ENCODE assay signal across 8 cellular contexts in genomic region chr19:35495107-35496064, GRCh38.
DNase-seq lines count a peak whose midpoint lies in the region.

No MANE protein-coding gene starts in this region.

- DNase-seq in SIG-M5 treated with dmso at 0.1 percent for 504 hours (lab: John Stamatoyannopoulos, UW; ENCODE audit: unreplicated experiment) (peak; percentile 43), SIG-M5 (lab: John Stamatoyannopoulos, UW) (no peak), NCI-H1105 treated with DMSO at 0.1 percent for 48 hours (lab: John Stamatoyannopoulos, UW) (peak; percentile 45), caudate nucleus (lab: John Stamatoyannopoulos, UW) (peak in 54 of 61 donors; percentile 14 to 84 (median 54)), kidney tubule cell (ENCODE audit: low spot score) (peak; percentile 77), NCI-H446 treated with DMSO at 0.1 percent for 48 hours (lab: John Stamatoyannopoulos, UW) (no peak)
- peak; percentile 68 for DNase-seq in activated CD4-positive, CD25-positive, alpha-beta regulatory T cell treated with anti-CD3 and anti-CD28 coated beads, Interleukin-2, amount 50 U/mL, for 72 hours
- peak; percentile 82 for DNase-seq in stimulated activated CD4-positive, alpha-beta T cell treated with anti-CD3 and anti-CD28 coated beads, Interleukin-4, amount 100 ng/mL, for 1 hour

- H3K27ac ChIP-seq in caudate nucleus (ENCODE audit: low read depth, low read length): no peak overlapping the region

Comparison
In these comparisons a context has a peak if more than half of its experiments do, and no peak if none do; other contexts are left out.
1. DNase-seq: peak in SIG-M5 treated with dmso at 0.1 percent for 504 hours (single experiment), NCI-H1105 treated with DMSO at 0.1 percent for 48 hours (single experiment), activated CD4-positive, CD25-positive, alpha-beta regulatory T cell treated with anti-CD3 and anti-CD28 coated beads, Interleukin-2, amount 50 U/mL, for 72 hours (single experiment), caudate nucleus (54 of 61), kidney tubule cell (single experiment) and stimulated activated CD4-positive, alpha-beta T cell treated with anti-CD3 and anti-CD28 coated beads, Interleukin-4, amount 100 ng/mL, for 1 hour (single experiment); none in SIG-M5 (single experiment) and NCI-H446 treated with DMSO at 0.1 percent for 48 hours (single experiment).